In genomic region chr3:197394464-197395321, GRCh38 we compare ENCODE assay signal across 8 cellular contexts.
DNase-seq lines count a peak whose midpoint lies in the region; ATAC-seq and TF ChIP-seq lines count a peak whose summit lies in the region.

No MANE protein-coding gene starts in this region.

- no peak overlapping the region for H3K4me3 ChIP-seq in fibroblast of mammary gland (ENCODE audit: control insufficient read depth, low read depth, low read length)
- no peak overlapping the region for H3K4me3 ChIP-seq in skeletal muscle cell (ENCODE audit: low read depth, low read length)

- in situ Hi-C loops in G401 (cut with HindIII; ENCODE audit: low sequenced_read_pairs): no loop called here

- DNase-seq in G401 (ENCODE audit: low spot score): peak; percentile 72
- DNase-seq in activated CD4-positive, alpha-beta T cell treated with anti-CD3 and anti-CD28 coated beads for 4 hours: peak; percentile 13 to 33
- DNase-seq in fibroblast of mammary gland (ENCODE audit: low read depth): peak; percentile 100
- peak; percentile 99 for DNase-seq in skeletal muscle cell (ENCODE audit: low read depth)
- no peak for DNase-seq in AML-193 (lab: John Stamatoyannopoulos, UW)
- no peak for DNase-seq in NCI-H1092 treated with DMSO at 0.1 percent for 48 hours (lab: John Stamatoyannopoulos, UW)
- DNase-seq in epidermal melanocyte (ENCODE audit: insufficient read length, low spot score): no peak

- no peak for TF ChIP-seq CTCF in fibroblast of mammary gland (conservative IDR thresholded peaks at IDR 0.05; ENCODE audit: control insufficient read depth, insufficient read depth, low read depth, low read length)

- peak; percentile 64 for ATAC-seq in HG02678 (IDR thresholded peaks at IDR 0.05; ENCODE audit: unreplicated experiment)

Comparison
In these comparisons a context has a peak if more than half of its experiments do, and no peak if none do; other contexts are left out.
1. DNase-seq: peak in G401 (single experiment), activated CD4-positive, alpha-beta T cell treated with anti-CD3 and anti-CD28 coated beads for 4 hours (2 of 2), fibroblast of mammary gland (single experiment) and skeletal muscle cell (single experiment); none in AML-193 (0 of 2), NCI-H1092 treated with DMSO at 0.1 percent for 48 hours (single experiment) and epidermal melanocyte (single experiment).